In the genomic region with DNA sequence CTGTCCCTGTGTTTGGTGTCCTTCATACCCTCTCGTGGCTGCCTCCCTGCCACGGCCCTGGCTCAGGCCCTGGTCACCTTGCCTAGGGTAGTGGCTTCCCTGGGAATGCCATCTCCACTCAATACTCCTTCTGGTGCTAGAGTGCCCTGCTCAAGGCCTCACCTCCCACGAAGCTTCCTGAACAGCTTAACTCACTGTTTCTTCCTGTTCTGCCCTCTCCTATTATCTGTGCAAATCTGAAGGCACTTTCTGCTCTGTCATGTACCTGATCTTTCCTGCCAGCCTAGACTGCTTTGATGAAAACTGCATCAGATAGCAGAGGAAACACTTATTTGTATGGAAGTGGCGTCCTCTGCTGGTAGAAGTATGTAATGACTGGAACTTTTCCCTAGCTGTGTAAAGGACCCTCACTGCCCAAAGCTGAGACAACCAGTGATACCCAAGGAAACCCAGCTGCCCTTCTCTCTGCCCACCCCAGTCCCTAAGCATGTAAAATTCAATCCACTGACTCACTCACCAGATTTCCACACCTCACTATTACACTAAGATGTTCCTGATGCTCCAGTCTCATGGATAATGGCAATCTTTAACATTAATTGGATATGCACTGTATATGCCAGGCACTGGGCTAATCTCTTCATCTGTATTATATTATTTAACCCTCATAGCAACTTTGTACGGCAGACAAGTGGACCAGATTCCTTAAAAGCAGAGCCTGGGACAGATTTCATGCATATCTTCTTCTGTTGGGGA, we compare ENCODE assay signal across 1 cellular context.
A peak's percentile ranks its signal among the peaks of the same experiment; 100 is the strongest.
TF ChIP-seq lines count a peak whose summit lies in the region.

No MANE protein-coding gene starts in this region.

TF ChIP-seq in HEK293, 187 proteins besides CTCF, POLR2A, EP300 and RAD21 (continued from another document):
- TF ChIP-seq, protein P1, sequence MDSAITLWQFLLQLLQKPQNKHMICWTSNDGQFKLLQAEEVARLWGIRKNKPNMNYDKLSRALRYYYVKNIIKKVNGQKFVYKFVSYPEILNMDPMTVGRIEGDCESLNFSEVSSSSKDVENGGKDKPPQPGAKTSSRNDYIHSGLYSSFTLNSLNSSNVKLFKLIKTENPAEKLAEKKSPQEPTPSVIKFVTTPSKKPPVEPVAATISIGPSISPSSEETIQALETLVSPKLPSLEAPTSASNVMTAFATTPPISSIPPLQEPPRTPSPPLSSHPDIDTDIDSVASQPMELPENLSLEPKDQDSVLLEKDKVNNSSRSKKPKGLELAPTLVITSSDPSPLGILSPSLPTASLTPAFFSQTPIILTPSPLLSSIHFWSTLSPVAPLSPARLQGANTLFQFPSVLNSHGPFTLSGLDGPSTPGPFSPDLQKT (IDR thresholded peaks at IDR 0.05; ENCODE audit: borderline replicate concordance, low read depth, low read length): no peak
- TF ChIP-seq ZBTB17 (tag by site-specific recombination; IDR thresholded peaks at IDR 0.05): peak; percentile 89
- TF ChIP-seq SP2 (tag by site-specific recombination; IDR thresholded peaks at IDR 0.05): no peak
- TF ChIP-seq ZNF2 (tag by site-specific recombination; IDR thresholded peaks at IDR 0.05): 0 out of 2 replicates have a peak, but pooled peaks have one; percentile 33
- peak; percentile 77 for TF ChIP-seq ZNF600 (tag by site-specific recombination; IDR thresholded peaks at IDR 0.05)
- 0 out of 2 replicates have a peak, but pooled peaks have one; percentile 32 for TF ChIP-seq SP7 (tag by site-specific recombination; IDR thresholded peaks at IDR 0.05)
- TF ChIP-seq, protein P2, sequence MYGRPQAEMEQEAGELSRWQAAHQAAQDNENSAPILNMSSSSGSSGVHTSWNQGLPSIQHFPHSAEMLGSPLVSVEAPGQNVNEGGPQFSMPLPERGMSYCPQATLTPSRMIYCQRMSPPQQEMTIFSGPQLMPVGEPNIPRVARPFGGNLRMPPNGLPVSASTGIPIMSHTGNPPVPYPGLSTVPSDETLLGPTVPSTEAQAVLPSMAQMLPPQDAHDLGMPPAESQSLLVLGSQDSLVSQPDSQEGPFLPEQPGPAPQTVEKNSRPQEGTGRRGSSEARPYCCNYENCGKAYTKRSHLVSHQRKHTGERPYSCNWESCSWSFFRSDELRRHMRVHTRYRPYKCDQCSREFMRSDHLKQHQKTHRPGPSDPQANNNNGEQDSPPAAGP (tag by site-specific recombination; IDR thresholded peaks at IDR 0.05): peak; percentile 18; the same call in 1 of the 2 replicates
- TF ChIP-seq, protein P3, sequence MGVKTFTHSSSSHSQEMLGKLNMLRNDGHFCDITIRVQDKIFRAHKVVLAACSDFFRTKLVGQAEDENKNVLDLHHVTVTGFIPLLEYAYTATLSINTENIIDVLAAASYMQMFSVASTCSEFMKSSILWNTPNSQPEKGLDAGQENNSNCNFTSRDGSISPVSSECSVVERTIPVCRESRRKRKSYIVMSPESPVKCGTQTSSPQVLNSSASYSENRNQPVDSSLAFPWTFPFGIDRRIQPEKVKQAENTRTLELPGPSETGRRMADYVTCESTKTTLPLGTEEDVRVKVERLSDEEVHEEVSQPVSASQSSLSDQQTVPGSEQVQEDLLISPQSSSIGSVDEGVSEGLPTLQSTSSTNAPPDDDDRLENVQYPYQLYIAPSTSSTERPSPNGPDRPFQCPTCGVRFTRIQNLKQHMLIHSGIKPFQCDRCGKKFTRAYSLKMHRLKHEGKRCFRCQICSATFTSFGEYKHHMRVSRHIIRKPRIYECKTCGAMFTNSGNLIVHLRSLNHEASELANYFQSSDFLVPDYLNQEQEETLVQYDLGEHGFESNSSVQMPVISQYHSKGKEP (tag by site-specific recombination; IDR thresholded peaks at IDR 0.05): no peak
TF ChIP-seq in HEK293: peak in this region for 11.
